27 cellular contexts compared by ENCODE assay signal in genomic region chr11:62150887-62151736, GRCh38. TPM values are rescaled to one million over a fixed set of nuclear protein-coding genes. Genes with fewer than 3 reads are reported as not detected.
DNase-seq lines count a peak whose midpoint lies in the region; ATAC-seq and TF ChIP-seq lines count a peak whose summit lies in the region.
"Had no signal": no experiment of that assay in that cellular context is flagged by ENCODE, and none has a peak within 500 bp of the region (broad histone marks: within the 10 kb centered on the region; RNA-seq: fewer than 3 reads in every experiment).

No MANE protein-coding gene starts in this region.

- no peaks in the 10 kb centered on the region for H3K79me2 ChIP-seq in SK-N-SH (ENCODE audit: insufficient read depth)

- H3K36me3 ChIP-seq in left ventricle myocardium inferior (peaks cover 63% of the 10 kb centered on the region), SK-N-SH (replicated peaks in 1 of 2; ENCODE audit: control insufficient read depth in 1 of 2, insufficient read depth in 2 of 2, low read length in 1 of 2) (peaks cover 39 to 65% of the 10 kb centered on the region in 2 experiments)

- TF ChIP-seq CTCF in left ventricle myocardium inferior (IDR thresholded peaks at IDR 0.05; ENCODE audit: borderline replicate concordance), result no peak
- no peak for TF ChIP-seq CTCF in SK-N-SH (IDR thresholded peaks at IDR 0.05)

- H4K20me1 ChIP-seq in SK-N-SH (ENCODE audit: insufficient read depth), result no peaks in the 10 kb centered on the region

- intact Hi-C loops in Right ventricle myocardium inferior (cut with DNase I), result no loop called here
- intact Hi-C loops in left ventricle myocardium inferior (cut with micrococcal nuclease), result no loop called here
- intact Hi-C loops in cardiac septum (cut with DNase I), result no loop called here
- intact Hi-C loops in sciatic nerve (cut with DNase I), result no loop called here

- H3K27ac ChIP-seq in left ventricle myocardium inferior (replicated peaks), result no peak overlapping the region
- no peak overlapping the region for H3K27ac ChIP-seq in SK-N-SH (ENCODE audit: low read depth in 2 of 2, low read length in 1 of 2)
- no peak overlapping the region for H3K27ac ChIP-seq in caudate nucleus (ENCODE audit: low read depth, low read length)
- H3K27ac ChIP-seq: C4-2B, gastroesophageal sphincter, SJCRH30, VCaP had no signal

- H3F3A ChIP-seq in SK-N-SH (replicated peaks; ENCODE audit: insufficient read depth), result peaks cover 5% of the 10 kb centered on the region

- no peak overlapping the region for H2AFZ ChIP-seq in SK-N-SH (ENCODE audit: low read depth)

- DNase-seq in Right ventricle myocardium inferior (ENCODE audit: missing footprints) (no peak), left ventricle myocardium inferior (no peak), cardiac septum (ENCODE audit: low spot score) (peak; percentile 33), sciatic nerve (ENCODE audit: low spot score) (no peak), iPS-NIHi11 (ENCODE audit: low spot score) (no peak), GM03348 (ENCODE audit: low spot score) (no peak), SK-N-SH (no peak), caudate nucleus (lab: John Stamatoyannopoulos, UW) (no peak)
- DNase-seq: activated gamma-delta T cell treated with Interleukin-2 at 50 U/mL for 16 hours; cerebellar nuclear complex; DND-41; hippocampal formation; NCI-H2107; SJCRH30; stimulated activated CD4-positive, alpha-beta T cell treated with anti-CD3 and anti-CD28 coated beads, Interleukin-4, amount 100 ng/mL, for 24 hours; T-helper 9 cell; trophoblast cell had no signal

- no peak for TF ChIP-seq RAD21 in SK-N-SH (IDR thresholded peaks at IDR 0.05; ENCODE audit: low read length)

- 95% methylated on average over 7 of the region's 10 CpGs for WGBS in SK-N-SH (ENCODE audit: low lambda C conversion rate)

- no peak overlapping the region for H3K4me2 ChIP-seq in SK-N-SH

- no peaks in the 10 kb centered on the region for H3K9me3 ChIP-seq in left ventricle myocardium inferior (replicated peaks)
- H3K9me3 ChIP-seq in SK-N-SH, result no peaks in the 10 kb centered on the region
- H3K9me3 ChIP-seq: gastroesophageal sphincter, SJCRH30 had no signal

- H3K4me3 ChIP-seq in left ventricle myocardium inferior (no peak overlapping the region), SK-N-SH (ENCODE audit: low read depth in 2 of 2, low read length in 1 of 2) (no peak overlapping the region)
- H3K4me3 ChIP-seq: gastroesophageal sphincter, SJCRH30 had no signal

- CTCF ChIA-PET in SK-N-SH (lab: Yijun Ruan, JAX), result interaction anchor here (1.1 to 2.1 kb wide), 3 partner anchors 20 to 160 kb away, joined by 3 to 10 read pairs (median 6); no protein-coding TSS in a partner anchor

- POLR2A ChIA-PET in SK-N-SH (lab: Yijun Ruan, JAX), result no interaction called here

- H3K27me3 ChIP-seq in left ventricle myocardium inferior (ENCODE audit: low read depth) (no peaks in the 10 kb centered on the region), SK-N-SH (ENCODE audit: insufficient read depth) (no peaks in the 10 kb centered on the region)
- H3K27me3 ChIP-seq: gastroesophageal sphincter, SJCRH30 had no signal

- no peak overlapping the region for H3K9ac ChIP-seq in SK-N-SH

- no peaks in the 10 kb centered on the region for H3K9me2 ChIP-seq in SK-N-SH

- ATAC-seq in Right ventricle myocardium inferior (peak; percentile 22), sciatic nerve (peak; percentile 17)
- ATAC-seq: gastroesophageal sphincter, left colon had no signal

- no peak for TF ChIP-seq EP300 in SK-N-SH (IDR thresholded peaks at IDR 0.05; ENCODE audit: borderline replicate concordance in 1 of 2, low read depth in 1 of 2, low read length in 1 of 2)

- H3K4me1 ChIP-seq in left ventricle myocardium inferior, result peaks cover 17% of the 10 kb centered on the region
- H3K4me1 ChIP-seq in SK-N-SH (ENCODE audit: control insufficient read depth in 1 of 2, insufficient read depth in 2 of 2, low read depth in 1 of 2, low read length in 1 of 2), result no peaks in the 10 kb centered on the region
- H3K4me1 ChIP-seq: gastroesophageal sphincter, SJCRH30 had no signal

TF ChIP-seq in SK-N-SH, 30 proteins besides CTCF, POLR2A, EP300 and RAD21:
- TF ChIP-seq USF2 (IDR thresholded peaks at IDR 0.05; ENCODE audit: borderline replicate concordance, low read depth, low read length) (no peak), RXRA (IDR thresholded peaks at IDR 0.05; ENCODE audit: borderline replicate concordance, low read depth) (no peak), YY1 (IDR thresholded peaks at IDR 0.05; ENCODE audit: low read depth) (no peak), EZH2phosphoT487 (IDR thresholded peaks at IDR 0.05; ENCODE audit: borderline replicate concordance, low read depth) (no peak), MEF2A (IDR thresholded peaks at IDR 0.05; ENCODE audit: borderline replicate concordance, low read depth) (no peak), GABPA (IDR thresholded peaks at IDR 0.05; ENCODE audit: low read depth) (no peak), NFIC (IDR thresholded peaks at IDR 0.05; ENCODE audit: borderline replicate concordance) (no peak), CHD2 (IDR thresholded peaks at IDR 0.05; ENCODE audit: low read length, partially characterized antibody) (no peak), RFX5 (IDR thresholded peaks at IDR 0.05; ENCODE audit: low read length) (no peak), POLR2AphosphoS5 (IDR thresholded peaks at IDR 0.05; ENCODE audit: low read depth, low read length) (no peak), MXI1 (IDR thresholded peaks at IDR 0.05; ENCODE audit: low read depth, low read length) (no peak), SMC3 (IDR thresholded peaks at IDR 0.05; ENCODE audit: low read depth, low read length) (no peak), PBX3 (IDR thresholded peaks at IDR 0.05) (no peak), TEAD4 (IDR thresholded peaks at IDR 0.05; ENCODE audit: borderline replicate concordance, insufficient read depth) (no peak), REST (IDR thresholded peaks at IDR 0.05; ENCODE audit: low read depth, low read length) (no peak)

RNA-seq across cellular contexts. Expression of gene INCENP, which starts 27.3 kb away (rescaled TPM):
- total RNA-seq in Right ventricle myocardium inferior (10.5 TPM), left ventricle myocardium inferior (9.8 TPM), cardiac septum (13.5 TPM), sciatic nerve (19.4 TPM)
- polyA plus RNA-seq in SK-N-SH (2012; rRNA removed), result 14.5 and 20.1 TPM in 2 replicates
- polyA plus RNA-seq in SK-N-SH (2012; cell fraction: cytosol; rRNA removed), result 9.8 and 12.8 TPM in 2 replicates
- polyA plus RNA-seq in SK-N-SH (2012; cell fraction: nucleus; rRNA removed), result 26.7 and 32.6 TPM in 2 replicates

RNA-seq across cellular contexts. Expression of gene SCGB1D1, which starts 38.9 kb away (rescaled TPM):
- total RNA-seq in Right ventricle myocardium inferior (not detected), left ventricle myocardium inferior (not detected), cardiac septum (not detected), sciatic nerve (not detected)
- not detected in 2 replicates for polyA plus RNA-seq in SK-N-SH (2012; rRNA removed)
- polyA plus RNA-seq in SK-N-SH (2012; cell fraction: cytosol; rRNA removed), result not detected in 2 replicates
- not detected in 2 replicates for polyA plus RNA-seq in SK-N-SH (2012; cell fraction: nucleus; rRNA removed)
- total RNA-seq: A172, gastroesophageal sphincter, H4, HT-29, left colon, progenitor cell of endocrine pancreas, SJCRH30, subcutaneous adipose tissue had no signal
- polyA plus RNA-seq: IgD-negative memory B cell had no signal

RNA-seq across cellular contexts. Expression of gene SCGB2A1, which starts 57.4 kb away (rescaled TPM):
- total RNA-seq in Right ventricle myocardium inferior, result not detected
- total RNA-seq in left ventricle myocardium inferior, result not detected
- not detected for total RNA-seq in cardiac septum
- not detected for total RNA-seq in sciatic nerve
- polyA plus RNA-seq in SK-N-SH (2012; rRNA removed), result not detected in 2 replicates
- polyA plus RNA-seq in SK-N-SH (2012; cell fraction: cytosol; rRNA removed), result not detected in 2 replicates
- not detected in 2 replicates for polyA plus RNA-seq in SK-N-SH (2012; cell fraction: nucleus; rRNA removed)
- total RNA-seq: A172, H4, HT-29, progenitor cell of endocrine pancreas, SJCRH30, subcutaneous adipose tissue had no signal
- polyA plus RNA-seq: IgD-negative memory B cell had no signal
